Comparison of ENCODE assay signal across 18 cellular contexts in genomic region chr2:237737196-237737865, GRCh38.
A peak's percentile ranks its signal among the peaks of the same experiment; 100 is the strongest.
DNase-seq lines count a peak whose midpoint lies in the region; ATAC-seq, FAIRE-seq and TF ChIP-seq lines count a peak whose summit lies in the region.
"Had no signal": no experiment of that assay in that cellular context is flagged by ENCODE, and none has a peak within 500 bp of the region (broad histone marks: within the 10 kb centered on the region; RNA-seq: fewer than 3 reads in every experiment).

No MANE protein-coding gene starts in this region.

- WGBS in mesodermal cell (ENCODE audit: insufficient coverage in 2 of 2), 2 experiments: 94 to 97% methylated on average over 4 to 5 of the region's 9 CpGs
- 78 to 85% (median 82%) methylated on average over 9 of the region's 9 CpGs for WGBS in stomach, 5 donors

- TF ChIP-seq EP300 in stomach (IDR thresholded peaks at IDR 0.05): no peak

- no peaks in the 10 kb centered on the region for H3K27me3 ChIP-seq in stomach

- H3K9me3 ChIP-seq in mesodermal cell (ENCODE audit: control insufficient read depth, low read length) (no peaks in the 10 kb centered on the region), stomach (no peaks in the 10 kb centered on the region), kidney (ENCODE audit: control insufficient read depth in 1 of 2, low read length in 2 of 2) (no peaks in the 10 kb centered on the region)

- intact Hi-C loops in stomach (cut with DNase I; ENCODE audit: low total_unique reads): no loop called here
- intact Hi-C loops in kidney (cut with DNase I): no loop called here

- peaks cover 31% of the 10 kb centered on the region for H3K4me1 ChIP-seq in mesodermal cell (ENCODE audit: control insufficient read depth, insufficient read depth, low read length, poor library complexity, severe bottlenecking)
- H3K4me1 ChIP-seq in stomach: peaks cover 38 to 97% (median 67%) of the 10 kb centered on the region in 4 donors
- H3K4me1 ChIP-seq in kidney (ENCODE audit: control insufficient read depth in 1 of 2, insufficient read depth in 1 of 2, low read depth in 1 of 2, low read length in 2 of 2): peaks cover 18 to 19% of the 10 kb centered on the region in 2 donors

- H3K36me3 ChIP-seq in mesodermal cell (ENCODE audit: control insufficient read depth, insufficient read depth, low read length) (peaks cover 36% of the 10 kb centered on the region), stomach (peaks cover 0 to 47% (median 10%) of the 10 kb centered on the region in 4 donors), kidney (ENCODE audit: control insufficient read depth in 1 of 2, insufficient read depth in 2 of 2, low read length in 2 of 2) (no peaks in the 10 kb centered on the region)

- no peak for TF ChIP-seq POLR2A in stomach (IDR thresholded peaks at IDR 0.05)

- no peaks in the 10 kb centered on the region for H3K27me3 Mint-ChIP-seq in activated T-helper 17 cell treated with anti-CD3 and anti-CD28 coated beads, Interleukin-2, amount 50 U/mL, for 72 hours

- no peak overlapping the region for H3K9ac ChIP-seq in kidney (ENCODE audit: low read length in 2 of 2)

- DNase-seq in activated naive CD4-positive, alpha-beta T cell treated with anti-CD3 and anti-CD28 coated beads, Interleukin-2, amount 50 U/mL, for 72 hours (ENCODE audit: low spot score in 2 of 2): no peak
- no peak for DNase-seq in activated naive CD4-positive, alpha-beta T cell treated with anti-CD3 and anti-CD28 coated beads, Interleukin-2, amount 50 U/mL, for 16 hours
- DNase-seq in stomach: no peak
- no peak for DNase-seq in glomerular visceral epithelial cell (ENCODE audit: extremely low spot score)
- no peak for DNase-seq in dermis blood vessel endothelial cell
- no peak for DNase-seq in kidney
- DNase-seq: ACHN; activated CD4-positive, CD25-positive, alpha-beta regulatory T cell treated with anti-CD3 and anti-CD28 coated beads, Interleukin-2, amount 50 U/mL, for 72 hours; activated T-cell treated with anti-CD3 and anti-CD28 coated beads, Interleukin-2, amount 50 U/mL, for 48 hours; effector CD4-positive, alpha-beta T cell; foreskin fibroblast; NCI-H187 treated with DMSO at 0.1 percent for 48 hours; NCI-H524 treated with DMSO at 0.1 percent for 48 hours; OCI-M1; stimulated activated CD4-positive, alpha-beta T cell treated with anti-CD3 and anti-CD28 coated beads, Interleukin-2, amount 100 ng/mL, for 48 hours had no signal

- peaks cover 49% of the 10 kb centered on the region for H3K4me1 Mint-ChIP-seq in activated T-helper 17 cell treated with anti-CD3 and anti-CD28 coated beads, Interleukin-2, amount 50 U/mL, for 72 hours

- peaks cover 0 to 9% of the 10 kb centered on the region in 2 donors for H3K36me3 Mint-ChIP-seq in activated naive CD4-positive, alpha-beta T cell treated with anti-CD3 and anti-CD28 coated beads, Interleukin-2, amount 50 U/mL, for 72 hours
- H3K36me3 Mint-ChIP-seq in activated T-helper 17 cell treated with anti-CD3 and anti-CD28 coated beads, Interleukin-2, amount 50 U/mL, for 72 hours (ENCODE audit: low read depth): peaks cover 98% of the 10 kb centered on the region

- TF ChIP-seq CTCF in stomach (IDR thresholded peaks at IDR 0.05) (no peak), kidney (IDR thresholded peaks at IDR 0.05; ENCODE audit: borderline replicate concordance, extremely low read depth, insufficient read depth) (no peak)

- FAIRE-seq in kidney (lab: Jason Lieb, UNC): no peak
- FAIRE-seq: islet of Langerhans had no signal

- no peak overlapping the region for H3K4me3 Mint-ChIP-seq in activated T-helper 17 cell treated with anti-CD3 and anti-CD28 coated beads, Interleukin-2, amount 50 U/mL, for 72 hours

- peak overlapping the region; percentile 24 to 86 for H3K27ac Mint-ChIP-seq in activated naive CD4-positive, alpha-beta T cell treated with anti-CD3 and anti-CD28 coated beads, Interleukin-2, amount 50 U/mL, for 72 hours
- H3K27ac Mint-ChIP-seq in activated T-helper 17 cell treated with anti-CD3 and anti-CD28 coated beads, Interleukin-2, amount 50 U/mL, for 72 hours: peak overlapping the region; percentile 71

- ATAC-seq in activated naive CD4-positive, alpha-beta T cell treated with anti-CD3 and anti-CD28 coated beads, Interleukin-2, amount 50 U/mL, for 72 hours: no peak
- no peak for ATAC-seq in activated T-helper 17 cell treated with anti-CD3 and anti-CD28 coated beads, Interleukin-2, amount 50 U/mL, for 72 hours (replicated peaks)

- H3K27ac ChIP-seq in mesodermal cell (ENCODE audit: low read depth, low read length, severe bottlenecking): peak overlapping the region; percentile 23
- H3K27ac ChIP-seq in stomach: peak overlapping the region in 4 of 5 donors; percentile 60 to 87 (median 76)
- H3K27ac ChIP-seq in kidney (ENCODE audit: low read depth in 2 of 2, low read length in 2 of 2): peak overlapping the region in 1 of 2 donors; percentile 59

- H3K9me3 Mint-ChIP-seq in activated naive CD4-positive, alpha-beta T cell treated with anti-CD3 and anti-CD28 coated beads, Interleukin-2, amount 50 U/mL, for 72 hours: no peaks in the 10 kb centered on the region
- no peaks in the 10 kb centered on the region for H3K9me3 Mint-ChIP-seq in activated T-helper 17 cell treated with anti-CD3 and anti-CD28 coated beads, Interleukin-2, amount 50 U/mL, for 72 hours

- no peak overlapping the region for H3K4me3 ChIP-seq in mesodermal cell (ENCODE audit: extremely low read depth, insufficient read depth, low read length, poor library complexity, severe bottlenecking)
- no peak overlapping the region for H3K4me3 ChIP-seq in stomach
- no peak overlapping the region for H3K4me3 ChIP-seq in kidney (ENCODE audit: low read length in 2 of 2)
